Comparison of ENCODE assay signal across 1 cellular context in genomic region chr6:33711140-33712129, GRCh38.
TF ChIP-seq lines count a peak whose summit lies in the region.

UQCC2 (minus strand) TSS chr6:33711700; CDS start chr6:33711686, 14 bp downstream.

TF ChIP-seq in HEK293, 187 proteins besides CTCF, POLR2A, EP300 and RAD21 (continued from another document and continues in another):
- TF ChIP-seq HIC1 (tag by site-specific recombination; IDR thresholded peaks at IDR 0.05) (no peak), ZNF654 (tag by site-specific recombination; IDR thresholded peaks at IDR 0.05; ENCODE audit: low read depth) (peak; percentile 21; the same call in 1 of the 2 replicates), ZNF311 (tag by site-specific recombination; IDR thresholded peaks at IDR 0.05; ENCODE audit: borderline replicate concordance) (no peak), ZNF544 (tag by site-specific recombination; IDR thresholded peaks at IDR 0.05) (no peak), ZNF843 (tag by site-specific recombination; IDR thresholded peaks at IDR 0.05) (0 out of 2 replicates have a peak, but pooled peaks have one; percentile 53), ZNF548 (tag by site-specific recombination; IDR thresholded peaks at IDR 0.05) (no peak), ZNF529 (tag by site-specific recombination; IDR thresholded peaks at IDR 0.05; ENCODE audit: insufficient replicate concordance) (no peak), ZBTB26 (tag by site-specific recombination; optimal IDR thresholded peaks at IDR 0.05) (peak; percentile 90), ZFP41 (tag by site-specific recombination; IDR thresholded peaks at IDR 0.05; ENCODE audit: borderline replicate concordance) (no peak), ZNF571 (tag by site-specific recombination; IDR thresholded peaks at IDR 0.05) (no peak), ZBTB44 (tag by site-specific recombination; IDR thresholded peaks at IDR 0.05) (no peak), ZNF639 (tag by site-specific recombination; IDR thresholded peaks at IDR 0.05) (peak; percentile 69; the same call in 1 of the 2 replicates), OSR2 (tag by site-specific recombination; IDR thresholded peaks at IDR 0.05) (no peak), ZNF549 (tag by site-specific recombination; IDR thresholded peaks at IDR 0.05) (no peak), ZNF600 (tag by site-specific recombination; IDR thresholded peaks at IDR 0.05) (no peak), KLF10 (tag by site-specific recombination; IDR thresholded peaks at IDR 0.05) (peak; percentile 68; the same call in 1 of the 2 replicates), SP7 (tag by site-specific recombination; IDR thresholded peaks at IDR 0.05) (peak; percentile 82), OVOL3 (tag by site-specific recombination; IDR thresholded peaks at IDR 0.05) (no peak), ZNF837 (tag by site-specific recombination; IDR thresholded peaks at IDR 0.05) (no peak), ZNF624 (tag by site-specific recombination; IDR thresholded peaks at IDR 0.05) (no peak), ZSCAN4 (tag by site-specific recombination; IDR thresholded peaks at IDR 0.05) (no peak), ZBTB21 (tag by site-specific recombination; IDR thresholded peaks at IDR 0.05) (peak; percentile 9; the same call in 1 of the 2 replicates), ZNF391 (tag by site-specific recombination; IDR thresholded peaks at IDR 0.05; ENCODE audit: borderline replicate concordance, low read depth) (no peak), AEBP2 (tag by site-specific recombination; IDR thresholded peaks at IDR 0.05; ENCODE audit: borderline replicate concordance) (no peak), ZBTB7A (tag by site-specific recombination; IDR thresholded peaks at IDR 0.05; ENCODE audit: low read depth) (peak; percentile 88), ZNF560 (tag by site-specific recombination; IDR thresholded peaks at IDR 0.05; ENCODE audit: borderline replicate concordance) (no peak), ZNF610 (tag by site-specific recombination; IDR thresholded peaks at IDR 0.05; ENCODE audit: borderline replicate concordance) (no peak; the same call in 1 of the 2 replicates), PBX3 (CRISPR knock-in tag; IDR thresholded peaks at IDR 0.05) (no peak), ZNF132 (tag by site-specific recombination; IDR thresholded peaks at IDR 0.05; ENCODE audit: borderline replicate concordance) (no peak), ZNF24 (tag by site-specific recombination; IDR thresholded peaks at IDR 0.05) (no peak), ZNF433 (tag by site-specific recombination; IDR thresholded peaks at IDR 0.05; ENCODE audit: low read depth) (no peak), ZNF239 (tag by site-specific recombination; IDR thresholded peaks at IDR 0.05) (no peak), WT1 (tag by site-specific recombination; IDR thresholded peaks at IDR 0.05) (peak; percentile 71; the same call in 1 of the 2 replicates), SP3 (tag by site-specific recombination; IDR thresholded peaks at IDR 0.05) (peak; percentile 87), ZBTB49 (tag by site-specific recombination; IDR thresholded peaks at IDR 0.05; ENCODE audit: low read depth) (no peak), ZNF785 (tag by site-specific recombination; IDR thresholded peaks at IDR 0.05) (no peak), ZFP37 (tag by site-specific recombination; IDR thresholded peaks at IDR 0.05) (0 out of 2 replicates have a peak, but pooled peaks have one; percentile 43), REST (tag by site-specific recombination; IDR thresholded peaks at IDR 0.05) (no peak), ZNF629 (tag by site-specific recombination; IDR thresholded peaks at IDR 0.05) (peak; percentile 57), ZNF580 (tag by site-specific recombination; IDR thresholded peaks at IDR 0.05) (no peak), ZNF174 (tag by site-specific recombination; IDR thresholded peaks at IDR 0.05) (no peak), ATF2 (tag by site-specific recombination; IDR thresholded peaks at IDR 0.05; ENCODE audit: low read depth) (no peak), ZNF747 (tag by site-specific recombination; IDR thresholded peaks at IDR 0.05) (no peak)
